16 cellular contexts compared by ENCODE assay signal in the genomic region with DNA sequence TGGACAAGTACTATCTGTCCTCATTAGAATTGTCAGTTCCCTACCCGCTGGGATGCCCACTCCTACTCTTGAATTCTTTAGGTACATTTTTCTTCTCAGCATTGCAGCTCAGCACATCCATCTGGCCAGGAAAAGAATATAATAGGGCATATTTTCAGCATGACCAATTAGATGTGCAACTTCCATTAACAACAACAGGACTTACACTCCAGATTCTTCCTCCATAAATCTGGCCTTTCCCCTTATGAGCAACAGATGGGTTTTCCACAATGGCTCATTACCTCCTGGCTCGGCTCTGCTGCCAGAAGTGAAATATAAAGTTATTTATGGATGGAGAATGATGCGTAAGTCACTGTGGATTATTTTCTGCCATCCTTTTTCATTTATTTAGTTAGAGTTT.
A peak's percentile ranks its signal among the peaks of the same experiment; 100 is the strongest.
DNase-seq lines count a peak whose midpoint lies in the region; ATAC-seq and TF ChIP-seq lines count a peak whose summit lies in the region.
"Had no signal": no experiment of that assay in that cellular context is flagged by ENCODE, and none has a peak within 500 bp of the region (broad histone marks: within the 10 kb centered on the region; RNA-seq: fewer than 3 reads in every experiment).

No MANE protein-coding gene starts in this region.

- H3K36me3 Mint-ChIP-seq in stimulated activated effector memory CD8-positive, alpha-beta T cell treated with anti-CD3 and anti-CD28 coated beads, Interleukin-12 subunit alpha, Interleukin-12 subunit beta, amount 100 ng/mL, for 72 hours, result no peaks in the 10 kb centered on the region

- 81 to 90% methylated on average over 2 to 3 of the region's 3 CpGs for WGBS in transverse colon (ENCODE audit: low coverage in 1 of 2), 2 donors

- peaks cover 11% of the 10 kb centered on the region for H3K9me3 ChIP-seq in adipocyte (ENCODE audit: control insufficient read depth, low read length)
- no peaks in the 10 kb centered on the region for H3K9me3 ChIP-seq in transverse colon

- H3K4me3 Mint-ChIP-seq in stimulated activated effector memory CD8-positive, alpha-beta T cell treated with anti-CD3 and anti-CD28 coated beads, Interleukin-12 subunit alpha, Interleukin-12 subunit beta, amount 100 ng/mL, for 72 hours, result no peak overlapping the region
- H3K4me3 Mint-ChIP-seq: activated T-helper 17 cell treated with anti-CD3 and anti-CD28 coated beads, Interleukin-2, amount 50 U/mL, for 72 hours had no signal

- no peak overlapping the region for H3K27ac Mint-ChIP-seq in stimulated activated effector memory CD8-positive, alpha-beta T cell treated with anti-CD3 and anti-CD28 coated beads, Interleukin-12 subunit alpha, Interleukin-12 subunit beta, amount 100 ng/mL, for 72 hours
- H3K27ac Mint-ChIP-seq: activated T-helper 17 cell treated with anti-CD3 and anti-CD28 coated beads, Interleukin-2, amount 50 U/mL, for 72 hours had no signal

- H3K4me3 ChIP-seq in adipocyte (ENCODE audit: low read length), result no peak overlapping the region
- no peak overlapping the region for H3K4me3 ChIP-seq in transverse colon
- H3K4me3 ChIP-seq: skin epidermis had no signal

- H3K27me3 ChIP-seq in adipocyte (replicated peaks; ENCODE audit: control insufficient read depth, insufficient read depth, low read length) (no peaks in the 10 kb centered on the region), transverse colon (no peaks in the 10 kb centered on the region)

- no peak for ATAC-seq in HG03378 (IDR thresholded peaks at IDR 0.05; ENCODE audit: unreplicated experiment)
- no peak for ATAC-seq in HG03196 (IDR thresholded peaks at IDR 0.05; ENCODE audit: unreplicated experiment)
- ATAC-seq in stimulated activated effector memory CD8-positive, alpha-beta T cell treated with anti-CD3 and anti-CD28 coated beads, Interleukin-12 subunit alpha, Interleukin-12 subunit beta, amount 100 ng/mL, for 72 hours, result no peak
- ATAC-seq: activated T-helper 17 cell treated with anti-CD3 and anti-CD28 coated beads, Interleukin-2, amount 50 U/mL, for 72 hours had no signal

- peak overlapping the region; percentile 48 for H3K9ac ChIP-seq in adipocyte (ENCODE audit: low read length)

- in situ Hi-C loops in transverse colon (cut with MboI; ENCODE audit: low pct_ligation_motif_present in 1 of 4, low pct_unique_long_range_greater_than_20kb in 1 of 4, low sequenced_read_pairs in 3 of 4), result no loop called here

- no peaks in the 10 kb centered on the region for H3K36me3 ChIP-seq in adipocyte (ENCODE audit: control insufficient read depth, insufficient read depth, low read length, severe bottlenecking)
- no peaks in the 10 kb centered on the region for H3K36me3 ChIP-seq in transverse colon

- no peak for TF ChIP-seq POLR2A in transverse colon (IDR thresholded peaks at IDR 0.05)

- no peaks in the 10 kb centered on the region for H3K4me1 Mint-ChIP-seq in stimulated activated effector memory CD8-positive, alpha-beta T cell treated with anti-CD3 and anti-CD28 coated beads, Interleukin-12 subunit alpha, Interleukin-12 subunit beta, amount 100 ng/mL, for 72 hours
- H3K4me1 Mint-ChIP-seq: activated T-helper 17 cell treated with anti-CD3 and anti-CD28 coated beads, Interleukin-2, amount 50 U/mL, for 72 hours had no signal

- DNase-seq in NCI-H2171 treated with DMSO at 0.1 percent for 48 hours (lab: John Stamatoyannopoulos, UW), result peak; percentile 59
- DNase-seq in NCI-H2171 (lab: John Stamatoyannopoulos, UW), result no peak
- DNase-seq in adipocyte (ENCODE audit: low read depth), result peak; percentile 68
- DNase-seq in fibroblast of the conjunctiva (ENCODE audit: low read depth), result peak; percentile 32
- no peak for DNase-seq in transverse colon
- no peak for DNase-seq in stimulated activated effector memory CD8-positive, alpha-beta T cell treated with anti-CD3 and anti-CD28 coated beads, Interleukin-12 subunit alpha, Interleukin-12 subunit beta, amount 100 ng/mL, for 72 hours (ENCODE audit: low spot score in 2 of 2)
- DNase-seq: 8988T; activated CD4-positive, alpha-beta T cell treated with anti-CD3 and anti-CD28 coated beads, Interleukin-2, amount 50 U/mL, for 48 hours; DMS53; mesendoderm; NCI-H2081 treated with DMSO at 0.1 percent for 48 hours; nucleus accumbens had no signal

- intact Hi-C loops in transverse colon (cut with DNase I; ENCODE audit: low total_unique reads), result no loop called here

- TF ChIP-seq EP300 in transverse colon (IDR thresholded peaks at IDR 0.05; ENCODE audit: low read depth), result no peak

- no peak for TF ChIP-seq CTCF in transverse colon (IDR thresholded peaks at IDR 0.05)

- H3K9me3 Mint-ChIP-seq in stimulated activated effector memory CD8-positive, alpha-beta T cell treated with anti-CD3 and anti-CD28 coated beads, Interleukin-12 subunit alpha, Interleukin-12 subunit beta, amount 100 ng/mL, for 72 hours, result no peaks in the 10 kb centered on the region
- H3K9me3 Mint-ChIP-seq: activated T-helper 17 cell treated with anti-CD3 and anti-CD28 coated beads, Interleukin-2, amount 50 U/mL, for 72 hours had no signal

- H3K27ac ChIP-seq in transverse colon, result no peak overlapping the region
- H3K27ac ChIP-seq: skin epidermis had no signal

- H3K4me1 ChIP-seq in adipocyte (ENCODE audit: control insufficient read depth, insufficient read depth, low read length) (peaks cover 24% of the 10 kb centered on the region), transverse colon (no peaks in the 10 kb centered on the region)

Comparison
In these comparisons a context has a peak if more than half of its experiments do, and no peak if none do; other contexts are left out.
1. DNase-seq: peak in NCI-H2171 treated with DMSO at 0.1 percent for 48 hours (single experiment), adipocyte (single experiment) and fibroblast of the conjunctiva (single experiment); none in NCI-H2171 (single experiment), transverse colon (single experiment) and stimulated activated effector memory CD8-positive, alpha-beta T cell treated with anti-CD3 and anti-CD28 coated beads, Interleukin-12 subunit alpha, Interleukin-12 subunit beta, amount 100 ng/mL, for 72 hours (0 of 2).